In the genomic region with DNA sequence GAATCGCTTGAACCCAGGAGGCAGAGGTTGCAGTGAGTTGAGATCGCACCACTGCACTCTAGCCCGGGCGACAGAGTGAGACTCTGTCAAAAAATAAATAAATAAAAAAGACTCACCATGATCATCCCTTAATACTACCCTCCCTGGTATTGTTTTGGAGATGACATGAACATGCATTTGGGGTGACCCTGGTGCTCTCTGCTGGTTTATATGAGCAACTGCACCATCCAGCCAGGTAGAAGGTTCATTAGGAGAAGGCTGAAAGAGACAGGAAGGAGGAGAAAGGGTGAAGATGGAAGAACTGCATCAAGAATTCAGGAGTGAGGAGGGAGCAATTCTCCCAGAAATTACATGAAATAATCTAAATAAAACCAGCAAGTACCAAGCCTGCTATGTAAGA, we compare ENCODE assay signal across 9 cellular contexts. TPM values are rescaled to one million over a fixed set of nuclear protein-coding genes. Genes with fewer than 3 reads are reported as not detected.
DNase-seq lines count a peak whose midpoint lies in the region; ATAC-seq, FAIRE-seq and TF ChIP-seq lines count a peak whose summit lies in the region.
"Had no signal": no experiment of that assay in that cellular context is flagged by ENCODE, and none has a peak within 500 bp of the region (broad histone marks: within the 10 kb centered on the region; RNA-seq: fewer than 3 reads in every experiment).

No MANE protein-coding gene starts in this region.

- H3K9ac ChIP-seq in GM12878 (ENCODE audit: control insufficient read depth, insufficient read depth, low read length) = no peak overlapping the region

- no peak for TF ChIP-seq POLR2A in GM12878 (IDR thresholded peaks at IDR 0.05; ENCODE audit: low read depth, low read length)
- TF ChIP-seq POLR2A in suprapubic skin (IDR thresholded peaks at IDR 0.05) = no peak

- no peak overlapping the region for H3K27ac ChIP-seq in CD8-positive, alpha-beta T cell (ENCODE audit: low read depth, low read length)
- H3K27ac ChIP-seq in GM12878 (ENCODE audit: control insufficient read depth, insufficient read depth) (no peak overlapping the region), suprapubic skin (no peak overlapping the region)

- no peaks in the 10 kb centered on the region for H3K36me3 ChIP-seq in CD8-positive, alpha-beta T cell (ENCODE audit: insufficient read depth, low read length)
- H3K36me3 ChIP-seq in GM12878 (ENCODE audit: control insufficient read depth in 2 of 2, insufficient read depth in 2 of 2, low read length in 1 of 2) (no peaks in the 10 kb centered on the region), suprapubic skin (no peaks in the 10 kb centered on the region)

- FAIRE-seq in GM12878 (lab: Jason Lieb, UNC) = no peak
- FAIRE-seq: TTC549 had no signal

- no peak overlapping the region for H2AFZ ChIP-seq in GM12878 (ENCODE audit: control insufficient read depth, low read depth, low read length)

- no peaks in the 10 kb centered on the region for H3K9me3 ChIP-seq in CD8-positive, alpha-beta T cell (ENCODE audit: low read length)
- H3K9me3 ChIP-seq in GM12878 (replicated peaks; ENCODE audit: control insufficient read depth, insufficient read depth, low read length) = no peaks in the 10 kb centered on the region
- no peaks in the 10 kb centered on the region for H3K9me3 ChIP-seq in suprapubic skin

- H4K20me1 ChIP-seq in GM12878 (ENCODE audit: control insufficient read depth, insufficient read depth) = no peaks in the 10 kb centered on the region

- BruUV-seq in GM12878 (replicated peaks; lab: Mats Ljungman, UMichigan) = no TSS peak

- intact Hi-C loops in CD8-positive, alpha-beta T cell (cut with DNase I, micrococcal nuclease) = loop anchor here (1.0 to 5.0 kb wide), 2 partner anchors 104 to 414 kb away; no protein-coding TSS in a partner anchor
- intact Hi-C loops in GM12878 (cut with micrococcal nuclease; ENCODE audit: unreplicated experiment) = loop anchor here (1.0 to 5.0 kb wide), 2 partner anchors 104 to 414 kb away; no protein-coding TSS in a partner anchor
- intact Hi-C loops in activated T-helper 2 cell treated with anti-CD3 and anti-CD28 coated beads, Interferon-gamma antibody, Interleukin-2, Interleukin-4, amounts not matched to agents 10 μg/mL and 5 μg/mL and 100 μg/mL, durations not matched to agents 14 hours and 24 hours and 36 hours (cut with micrococcal nuclease) = loop anchor here (1.0 kb wide), 1 partner anchor 104 kb away; no protein-coding TSS in a partner anchor

- peak; percentile 83 for TF ChIP-seq RAD21 in GM12878 (IDR thresholded peaks at IDR 0.05; ENCODE audit: insufficient read depth, low read depth, low read length)

- no peak overlapping the region for H3K27ac Mint-ChIP-seq in CD8-positive, alpha-beta T cell
- H3K27ac Mint-ChIP-seq in activated T-helper 2 cell treated with anti-CD3 and anti-CD28 coated beads, Interferon-gamma antibody, Interleukin-2, Interleukin-4, amounts not matched to agents 10 μg/mL and 5 μg/mL and 100 μg/mL, durations not matched to agents 14 hours and 24 hours and 36 hours = no peak overlapping the region

- ATAC-seq in CD8-positive, alpha-beta T cell = peak; percentile 55
- ATAC-seq in GM12878 = peak; percentile 84
- no peak for ATAC-seq in GM19395 (IDR thresholded peaks at IDR 0.05; ENCODE audit: unreplicated experiment)

- CTCF ChIA-PET in CD8-positive, alpha-beta T cell (lab: Charles Lee) = interaction anchor here (0.7 to 1.4 kb wide), 4 partner anchors 11 to 84 kb away, joined by 3 read pairs; no protein-coding TSS in a partner anchor
- CTCF ChIA-PET in GM12878 (lab: Yijun Ruan, JAX) = interaction anchor here (0.6 to 12.6 kb wide), 3 partner anchors 72 to 419 kb away, joined by 3 to 128 read pairs (median 3); partner anchors contain the start of gene PISD

- WGBS in GM12878 (ENCODE audit: insufficient coverage, insufficient replicate concordance, low lambda C conversion rate, missing lambda C conversion rate) = 11% methylated on average over 4 of the region's 4 CpGs
- WGBS in suprapubic skin = 94% methylated on average over 4 of the region's 4 CpGs

- no peaks in the 10 kb centered on the region for H3K4me1 Mint-ChIP-seq in CD8-positive, alpha-beta T cell (ENCODE audit: low read depth)
- no peaks in the 10 kb centered on the region for H3K4me1 Mint-ChIP-seq in activated T-helper 2 cell treated with anti-CD3 and anti-CD28 coated beads, Interferon-gamma antibody, Interleukin-2, Interleukin-4, amounts not matched to agents 10 μg/mL and 5 μg/mL and 100 μg/mL, durations not matched to agents 14 hours and 24 hours and 36 hours (ENCODE audit: low read depth)

- H3K4me3 ChIP-seq in CD8-positive, alpha-beta T cell (ENCODE audit: low read depth, low read length) = no peak overlapping the region
- no peak overlapping the region for H3K4me3 ChIP-seq in GM12878
- H3K4me3 ChIP-seq in suprapubic skin = no peak overlapping the region

- RAD21 ChIA-PET in GM12878 (lab: Charles Lee; ENCODE audit: unreplicated experiment) = interaction anchor here (0.7 to 1.0 kb wide), 3 partner anchors 104 to 416 kb away, joined by 3 to 4 read pairs (median 3); no protein-coding TSS in a partner anchor

- H3K27me3 ChIP-seq in CD8-positive, alpha-beta T cell (ENCODE audit: insufficient read depth, low read length) = no peaks in the 10 kb centered on the region
- H3K27me3 ChIP-seq in GM12878 (replicated peaks in 1 of 2; ENCODE audit: control insufficient read depth in 2 of 2, insufficient read depth in 2 of 2, low read length in 1 of 2) (no peaks in the 10 kb centered on the region; a peak in 1 of 4 replicates), suprapubic skin (no peaks in the 10 kb centered on the region)

- SMC1A ChIA-PET in GM12878 (lab: Charles Lee; ENCODE audit: uncharacterized antibody, unreplicated experiment) = interaction anchor here (1.0 to 4.7 kb wide), 2 partner anchors 103 to 110 kb away, joined by 3 to 36 read pairs; no protein-coding TSS in a partner anchor

- DNase-seq in CD8-positive, alpha-beta T cell = peak in 1 of 7 experiments; percentile 16
- peak; percentile 19 for DNase-seq in GM19240 (ENCODE audit: insufficient read length, low spot score)
- DNase-seq in NCI-H526 (lab: John Stamatoyannopoulos, UW) = peak; percentile 20 to 60
- peak; percentile 7 for DNase-seq in GM12878 (ENCODE audit: low read depth, low spot score)
- DNase-seq in iris pigment epithelial cell (ENCODE audit: low read depth) = peak; percentile 61
- no peak for DNase-seq in suprapubic skin (ENCODE audit: low spot score in 2 of 2)
- no peak for DNase-seq in activated T-helper 2 cell treated with anti-CD3 and anti-CD28 coated beads, Interferon-gamma antibody, Interleukin-2, Interleukin-4, amounts not matched to agents 10 μg/mL and 5 μg/mL and 100 μg/mL, durations not matched to agents 14 hours and 24 hours and 36 hours (ENCODE audit: low spot score)

- peaks cover 10% of the 10 kb centered on the region for H3K27me3 Mint-ChIP-seq in CD8-positive, alpha-beta T cell (ENCODE audit: low read depth)
- peaks cover 28% of the 10 kb centered on the region for H3K27me3 Mint-ChIP-seq in activated T-helper 2 cell treated with anti-CD3 and anti-CD28 coated beads, Interferon-gamma antibody, Interleukin-2, Interleukin-4, amounts not matched to agents 10 μg/mL and 5 μg/mL and 100 μg/mL, durations not matched to agents 14 hours and 24 hours and 36 hours (ENCODE audit: low read depth)

- POLR2A ChIA-PET in CD8-positive, alpha-beta T cell (lab: Charles Lee) = no interaction called here
- POLR2A ChIA-PET in GM12878 (lab: Charles Lee) = no interaction called here

- H3K9me3 Mint-ChIP-seq in CD8-positive, alpha-beta T cell = no peaks in the 10 kb centered on the region
- H3K9me3 Mint-ChIP-seq in activated T-helper 2 cell treated with anti-CD3 and anti-CD28 coated beads, Interferon-gamma antibody, Interleukin-2, Interleukin-4, amounts not matched to agents 10 μg/mL and 5 μg/mL and 100 μg/mL, durations not matched to agents 14 hours and 24 hours and 36 hours = no peaks in the 10 kb centered on the region

- TF ChIP-seq EP300 in GM12878 (IDR thresholded peaks at IDR 0.05; ENCODE audit: borderline replicate concordance in 1 of 2, control insufficient read depth in 1 of 2, low read depth in 2 of 2, low read length in 2 of 2) (no peak), suprapubic skin (IDR thresholded peaks at IDR 0.05) (no peak)

- no peak overlapping the region for H3K4me3 Mint-ChIP-seq in CD8-positive, alpha-beta T cell
- H3K4me3 Mint-ChIP-seq in activated T-helper 2 cell treated with anti-CD3 and anti-CD28 coated beads, Interferon-gamma antibody, Interleukin-2, Interleukin-4, amounts not matched to agents 10 μg/mL and 5 μg/mL and 100 μg/mL, durations not matched to agents 14 hours and 24 hours and 36 hours (ENCODE audit: low read depth) = no peak overlapping the region

- peak; percentile 37 for TF ChIP-seq CTCF in CD8-positive, alpha-beta T cell (IDR thresholded peaks at IDR 0.05)
- TF ChIP-seq CTCF in GM12878 (IDR thresholded peaks at IDR 0.05 in 2 of 3, conservative IDR thresholded peaks at IDR 0.05 in 1 of 3; ENCODE audit: control insufficient read depth in 2 of 3, extremely low read depth in 1 of 3, insufficient read depth in 1 of 3, low read depth in 3 of 3, low read length in 3 of 3) (peak; percentile 70 to 79 (median 73)), suprapubic skin (IDR thresholded peaks at IDR 0.05) (peak; percentile 64 to 67)

- H3K79me2 ChIP-seq in GM12878 (ENCODE audit: control insufficient read depth, insufficient read depth, low read length) = no peaks in the 10 kb centered on the region

- in situ Hi-C loops in GM12878 (cut with MboI) = loop anchor here (5.0 kb wide), 1 partner anchor 104 kb away; no protein-coding TSS in a partner anchor

- H3K4me2 ChIP-seq in GM12878 (ENCODE audit: control insufficient read depth, insufficient read depth) = no peak overlapping the region

- H3K4me1 ChIP-seq in CD8-positive, alpha-beta T cell (ENCODE audit: insufficient read depth, low read length) = no peaks in the 10 kb centered on the region
- H3K4me1 ChIP-seq in GM12878 (ENCODE audit: control insufficient read depth, insufficient read depth, low read length) (no peaks in the 10 kb centered on the region), suprapubic skin (peaks cover 5% of the 10 kb centered on the region)

- no peaks in the 10 kb centered on the region for H3K36me3 Mint-ChIP-seq in CD8-positive, alpha-beta T cell
- no peaks in the 10 kb centered on the region for H3K36me3 Mint-ChIP-seq in activated T-helper 2 cell treated with anti-CD3 and anti-CD28 coated beads, Interferon-gamma antibody, Interleukin-2, Interleukin-4, amounts not matched to agents 10 μg/mL and 5 μg/mL and 100 μg/mL, durations not matched to agents 14 hours and 24 hours and 36 hours (ENCODE audit: low read depth)

RNA-seq across cellular contexts. Expression of gene SLC5A1, which starts 37.8 kb away (rescaled TPM):
- total RNA-seq in CD8-positive, alpha-beta T cell = not detected
- total RNA-seq in GM12878 (2013; cell fraction: nucleolus; rRNA removed) = not detected in 2 replicates
- total RNA-seq in GM12878 (2014; rRNA removed) = not detected in 2 replicates
- total RNA-seq in GM12878 (2014; rRNA removed; fragmentation: Illumina TruSeq; extraction: Trizol) = not detected in 2 replicates
- total RNA-seq in GM12878 (2021) = not detected in 2 replicates
- not detected for polyA plus RNA-seq in GM12878 (2011; ENCODE audit: low read depth)
- not detected in 2 replicates for polyA plus RNA-seq in GM12878 (2011; rRNA removed)
- not detected in 2 replicates for polyA plus RNA-seq in GM12878 (2011; cell fraction: cytosol; rRNA removed)
- 0.10 TPM in 1 of 2 replicates, not detected in the other for polyA plus RNA-seq in GM12878 (2011; cell fraction: nucleus; rRNA removed)
- not detected in 2 replicates for polyA plus RNA-seq in GM12878 (2012)
- not detected in 2 replicates for polyA plus RNA-seq in GM12878 (2014; fragmentation: Illumina TruSeq; extraction: Trizol)
- not detected for polyA plus RNA-seq in GM12878 (2014; fragmentation: Nextera tagmentation; extraction: Ambion mirVana)
- polyA plus RNA-seq in GM12878 (2014; rRNA removed) = 0.01 TPM in 1 of 2 replicates, not detected in the other
- not detected for polyA plus RNA-seq in GM12878 (2016; fragmentation: Nextera tagmentation; extraction: Ambion mirVana)
- 1.1 TPM in 1 of 2 replicates, not detected in the other for polyA minus RNA-seq in GM12878 (2011; rRNA and poly(A)+ RNA removed)
- polyA minus RNA-seq in GM12878 (2011; cell fraction: cytosol; rRNA and poly(A)+ RNA removed) = not detected in 2 replicates
- not detected in 2 replicates for polyA minus RNA-seq in GM12878 (2011; cell fraction: nucleus; rRNA and poly(A)+ RNA removed)
- total RNA-seq in suprapubic skin = 10 to 100 TPM; 11.1 to 31.3 (median 22.3) TPM
- not detected in 2 replicates for total RNA-seq in activated T-helper 2 cell treated with anti-CD3 and anti-CD28 coated beads, Interferon-gamma antibody, Interleukin-2, Interleukin-4, amounts not matched to agents 10 μg/mL and 5 μg/mL and 100 μg/mL, durations not matched to agents 14 hours and 24 hours and 36 hours

Comparison
In these comparisons a context has a peak if more than half of its experiments do, and no peak if none do; other contexts are left out.
1. DNase-seq: peak in GM19240 (single experiment), NCI-H526 (2 of 2), GM12878 (single experiment) and iris pigment epithelial cell (single experiment); none in suprapubic skin (0 of 2) and activated T-helper 2 cell treated with anti-CD3 and anti-CD28 coated beads, Interferon-gamma antibody, Interleukin-2, Interleukin-4, amounts not matched to agents 10 μg/mL and 5 μg/mL and 100 μg/mL, durations not matched to agents 14 hours and 24 hours and 36 hours (single experiment).
2. RNA of gene SLC5A1, which starts 37.8 kb away (total RNA-seq): 11.1 to 31.3 TPM in suprapubic skin; not detected in CD8-positive, alpha-beta T cell, not detected in GM12878 and not detected in activated T-helper 2 cell treated with anti-CD3 and anti-CD28 coated beads, Interferon-gamma antibody, Interleukin-2, Interleukin-4, amounts not matched to agents 10 μg/mL and 5 μg/mL and 100 μg/mL, durations not matched to agents 14 hours and 24 hours and 36 hours; every median in the first group is over 10 times any median in the second.
3. Peak in every context shown above with its lines, with median percentiles within 50 percentile points of each other: CTCF ChIP-seq.